8 cellular contexts compared by ENCODE assay signal in genomic region chr11:61429346-61429690, GRCh38. TPM values are rescaled to one million over a fixed set of nuclear protein-coding genes. Genes with fewer than 3 reads are reported as not detected.
A peak's percentile ranks its signal among the peaks of the same experiment; 100 is the strongest.
DNase-seq lines count a peak whose midpoint lies in the region; ATAC-seq, FAIRE-seq and TF ChIP-seq lines count a peak whose summit lies in the region.

No MANE protein-coding gene starts in this region.

- H3K27ac ChIP-seq in parathyroid adenoma (peak overlapping the region; percentile 94), urinary bladder (ENCODE audit: low read depth) (peak overlapping the region; percentile 98)

- H3K27me3 ChIP-seq in parathyroid adenoma (ENCODE audit: control insufficient read depth, insufficient read depth, low read length) = no peaks in the 10 kb centered on the region

- no peak for TF ChIP-seq CTCF in parathyroid adenoma (IDR thresholded peaks at IDR 0.05)

- FAIRE-seq in RCC 7860 (lab: Jason Lieb, UNC) = no peak

- peak; percentile 47 for ATAC-seq in GM19463 (IDR thresholded peaks at IDR 0.05; ENCODE audit: unreplicated experiment)

- peaks cover 10% of the 10 kb centered on the region for H3K4me1 ChIP-seq in parathyroid adenoma
- no peaks in the 10 kb centered on the region for H3K4me1 ChIP-seq in urinary bladder (ENCODE audit: insufficient read depth)

- H3K9me3 ChIP-seq in parathyroid adenoma (ENCODE audit: control insufficient read depth, low read length) = no peaks in the 10 kb centered on the region

- WGBS in urinary bladder = under 1% methylated on average over 37 of the region's 37 CpGs

- H3K36me3 ChIP-seq in parathyroid adenoma (ENCODE audit: control insufficient read depth, insufficient read depth, low read length) (no peaks in the 10 kb centered on the region), urinary bladder (ENCODE audit: insufficient read depth) (peaks cover 5% of the 10 kb centered on the region)

- peak overlapping the region; percentile 90 for H2AFZ ChIP-seq in parathyroid adenoma

- H3K9ac ChIP-seq in parathyroid adenoma = peak overlapping the region; percentile 94

- peak overlapping the region; percentile 81 for H3K4me2 ChIP-seq in parathyroid adenoma (ENCODE audit: low read length)

- DNase-seq in DMS153 treated with DMSO at 0.1 percent for 48 hours (lab: John Stamatoyannopoulos, UW; ENCODE audit: unreplicated experiment) (peak; percentile 5), HK-2 (ENCODE audit: unreplicated experiment) (peak; percentile 69), RCC 7860 (ENCODE audit: low spot score) (peak; percentile 23), germinal center (ENCODE audit: low spot score) (peak; percentile 81)
- peak; percentile 48 for DNase-seq in activated gamma-delta T cell treated with anti-CD3 and anti-CD28 coated beads, Interleukin-2, amount 50 U/mL, for 16 hours (ENCODE audit: low read depth)

- H3K4me3 ChIP-seq in parathyroid adenoma (ENCODE audit: low read depth, low read length) (peak overlapping the region; percentile 92), urinary bladder (ENCODE audit: low read depth, low read length) (peak overlapping the region; percentile 85)

- peaks cover 44% of the 10 kb centered on the region for H3K79me2 ChIP-seq in parathyroid adenoma

RNA-seq across cellular contexts. Expression of gene CPSF7, which starts 0.5 kb away (rescaled TPM):
- total RNA-seq in urinary bladder = 32.9 TPM
- polyA plus RNA-seq in urinary bladder = 61.1 TPM

RNA-seq across cellular contexts. Expression of gene SDHAF2, which starts 0.6 kb away (rescaled TPM):
- 36.6 TPM for total RNA-seq in urinary bladder
- 40.7 TPM for polyA plus RNA-seq in urinary bladder

RNA-seq across cellular contexts. Expression of gene TMEM216, which starts 36.9 kb away (rescaled TPM):
- total RNA-seq in urinary bladder = 20.5 TPM
- 17.4 TPM for polyA plus RNA-seq in urinary bladder

Comparison
In these comparisons a context has a peak if more than half of its experiments do, and no peak if none do; other contexts are left out.
1. Peak in every context shown above with its lines: DNase-seq, ATAC-seq, H3K4me3 ChIP-seq and H3K27ac ChIP-seq.
2. DNase-seq: peak in every context shown above with its lines; median percentile 81 in germinal center; 69 in HK-2; 48 in activated gamma-delta T cell treated with anti-CD3 and anti-CD28 coated beads, Interleukin-2, amount 50 U/mL, for 16 hours; 23 in RCC 7860; 5 in DMS153 treated with DMSO at 0.1 percent for 48 hours.